1 cellular context compared by ENCODE assay signal in the genomic region with DNA sequence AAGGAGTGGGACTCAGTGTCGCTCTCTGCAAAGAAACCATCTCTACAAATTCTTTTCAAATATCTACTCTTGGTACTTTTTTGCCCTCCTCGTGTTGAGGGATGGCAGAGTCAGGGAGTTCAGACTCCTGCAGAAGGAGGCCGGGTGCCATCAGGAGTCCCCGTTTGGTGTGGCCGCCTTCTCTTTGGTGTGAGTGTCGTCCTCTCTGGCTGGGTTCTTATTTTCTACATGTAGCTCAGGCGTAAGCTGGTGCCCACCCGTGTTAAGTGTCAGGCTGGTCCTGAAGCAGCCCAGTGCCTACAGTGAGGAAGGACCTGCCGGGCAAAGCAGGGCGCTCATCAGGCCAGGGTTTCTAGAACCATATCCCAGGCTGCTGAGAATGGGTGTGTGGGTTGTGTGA.
TF ChIP-seq lines count a peak whose summit lies in the region.

No MANE protein-coding gene starts in this region.

TF ChIP-seq in WTC11, 78 proteins besides CTCF, POLR2A, EP300 and RAD21 (continued from another document):
- TF ChIP-seq ETV6 (CRISPR knock-in tag; IDR thresholded peaks at IDR 0.05) (no peak), SMAD3 (CRISPR knock-in tag; IDR thresholded peaks at IDR 0.05; ENCODE audit: borderline replicate concordance) (no peak), ZNF232 (CRISPR knock-in tag; IDR thresholded peaks at IDR 0.05) (no peak), KAT7 (CRISPR knock-in tag; IDR thresholded peaks at IDR 0.05; ENCODE audit: borderline replicate concordance) (no peak)
- TF ChIP-seq, protein P1, sequence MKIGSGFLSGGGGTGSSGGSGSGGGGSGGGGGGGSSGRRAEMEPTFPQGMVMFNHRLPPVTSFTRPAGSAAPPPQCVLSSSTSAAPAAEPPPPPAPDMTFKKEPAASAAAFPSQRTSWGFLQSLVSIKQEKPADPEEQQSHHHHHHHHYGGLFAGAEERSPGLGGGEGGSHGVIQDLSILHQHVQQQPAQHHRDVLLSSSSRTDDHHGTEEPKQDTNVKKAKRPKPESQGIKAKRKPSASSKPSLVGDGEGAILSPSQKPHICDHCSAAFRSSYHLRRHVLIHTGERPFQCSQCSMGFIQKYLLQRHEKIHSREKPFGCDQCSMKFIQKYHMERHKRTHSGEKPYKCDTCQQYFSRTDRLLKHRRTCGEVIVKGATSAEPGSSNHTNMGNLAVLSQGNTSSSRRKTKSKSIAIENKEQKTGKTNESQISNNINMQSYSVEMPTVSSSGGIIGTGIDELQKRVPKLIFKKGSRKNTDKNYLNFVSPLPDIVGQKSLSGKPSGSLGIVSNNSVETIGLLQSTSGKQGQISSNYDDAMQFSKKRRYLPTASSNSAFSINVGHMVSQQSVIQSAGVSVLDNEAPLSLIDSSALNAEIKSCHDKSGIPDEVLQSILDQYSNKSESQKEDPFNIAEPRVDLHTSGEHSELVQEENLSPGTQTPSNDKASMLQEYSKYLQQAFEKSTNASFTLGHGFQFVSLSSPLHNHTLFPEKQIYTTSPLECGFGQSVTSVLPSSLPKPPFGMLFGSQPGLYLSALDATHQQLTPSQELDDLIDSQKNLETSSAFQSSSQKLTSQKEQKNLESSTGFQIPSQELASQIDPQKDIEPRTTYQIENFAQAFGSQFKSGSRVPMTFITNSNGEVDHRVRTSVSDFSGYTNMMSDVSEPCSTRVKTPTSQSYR (CRISPR knock-in tag; IDR thresholded peaks at IDR 0.05): no peak
- TF ChIP-seq, protein P2, sequence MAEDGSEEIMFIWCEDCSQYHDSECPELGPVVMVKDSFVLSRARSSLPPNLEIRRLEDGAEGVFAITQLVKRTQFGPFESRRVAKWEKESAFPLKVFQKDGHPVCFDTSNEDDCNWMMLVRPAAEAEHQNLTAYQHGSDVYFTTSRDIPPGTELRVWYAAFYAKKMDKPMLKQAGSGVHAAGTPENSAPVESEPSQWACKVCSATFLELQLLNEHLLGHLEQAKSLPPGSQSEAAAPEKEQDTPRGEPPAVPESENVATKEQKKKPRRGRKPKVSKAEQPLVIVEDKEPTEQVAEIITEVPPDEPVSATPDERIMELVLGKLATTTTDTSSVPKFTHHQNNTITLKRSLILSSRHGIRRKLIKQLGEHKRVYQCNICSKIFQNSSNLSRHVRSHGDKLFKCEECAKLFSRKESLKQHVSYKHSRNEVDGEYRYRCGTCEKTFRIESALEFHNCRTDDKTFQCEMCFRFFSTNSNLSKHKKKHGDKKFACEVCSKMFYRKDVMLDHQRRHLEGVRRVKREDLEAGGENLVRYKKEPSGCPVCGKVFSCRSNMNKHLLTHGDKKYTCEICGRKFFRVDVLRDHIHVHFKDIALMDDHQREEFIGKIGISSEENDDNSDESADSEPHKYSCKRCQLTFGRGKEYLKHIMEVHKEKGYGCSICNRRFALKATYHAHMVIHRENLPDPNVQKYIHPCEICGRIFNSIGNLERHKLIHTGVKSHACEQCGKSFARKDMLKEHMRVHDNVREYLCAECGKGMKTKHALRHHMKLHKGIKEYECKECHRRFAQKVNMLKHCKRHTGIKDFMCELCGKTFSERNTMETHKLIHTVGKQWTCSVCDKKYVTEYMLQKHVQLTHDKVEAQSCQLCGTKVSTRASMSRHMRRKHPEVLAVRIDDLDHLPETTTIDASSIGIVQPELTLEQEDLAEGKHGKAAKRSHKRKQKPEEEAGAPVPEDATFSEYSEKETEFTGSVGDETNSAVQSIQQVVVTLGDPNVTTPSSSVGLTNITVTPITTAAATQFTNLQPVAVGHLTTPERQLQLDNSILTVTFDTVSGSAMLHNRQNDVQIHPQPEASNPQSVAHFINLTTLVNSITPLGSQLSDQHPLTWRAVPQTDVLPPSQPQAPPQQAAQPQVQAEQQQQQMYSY (CRISPR knock-in tag; IDR thresholded peaks at IDR 0.05): no peak
- TF ChIP-seq, protein P3, sequence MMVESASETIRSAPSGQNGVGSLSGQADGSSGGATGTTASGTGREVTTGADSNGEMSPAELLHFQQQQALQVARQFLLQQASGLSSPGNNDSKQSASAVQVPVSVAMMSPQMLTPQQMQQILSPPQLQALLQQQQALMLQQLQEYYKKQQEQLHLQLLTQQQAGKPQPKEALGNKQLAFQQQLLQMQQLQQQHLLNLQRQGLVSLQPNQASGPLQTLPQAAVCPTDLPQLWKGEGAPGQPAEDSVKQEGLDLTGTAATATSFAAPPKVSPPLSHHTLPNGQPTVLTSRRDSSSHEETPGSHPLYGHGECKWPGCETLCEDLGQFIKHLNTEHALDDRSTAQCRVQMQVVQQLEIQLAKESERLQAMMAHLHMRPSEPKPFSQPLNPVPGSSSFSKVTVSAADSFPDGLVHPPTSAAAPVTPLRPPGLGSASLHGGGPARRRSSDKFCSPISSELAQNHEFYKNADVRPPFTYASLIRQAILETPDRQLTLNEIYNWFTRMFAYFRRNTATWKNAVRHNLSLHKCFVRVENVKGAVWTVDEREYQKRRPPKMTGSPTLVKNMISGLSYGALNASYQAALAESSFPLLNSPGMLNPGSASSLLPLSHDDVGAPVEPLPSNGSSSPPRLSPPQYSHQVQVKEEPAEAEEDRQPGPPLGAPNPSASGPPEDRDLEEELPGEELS (CRISPR knock-in tag; IDR thresholded peaks at IDR 0.05): no peak
- TF ChIP-seq, protein P4, sequence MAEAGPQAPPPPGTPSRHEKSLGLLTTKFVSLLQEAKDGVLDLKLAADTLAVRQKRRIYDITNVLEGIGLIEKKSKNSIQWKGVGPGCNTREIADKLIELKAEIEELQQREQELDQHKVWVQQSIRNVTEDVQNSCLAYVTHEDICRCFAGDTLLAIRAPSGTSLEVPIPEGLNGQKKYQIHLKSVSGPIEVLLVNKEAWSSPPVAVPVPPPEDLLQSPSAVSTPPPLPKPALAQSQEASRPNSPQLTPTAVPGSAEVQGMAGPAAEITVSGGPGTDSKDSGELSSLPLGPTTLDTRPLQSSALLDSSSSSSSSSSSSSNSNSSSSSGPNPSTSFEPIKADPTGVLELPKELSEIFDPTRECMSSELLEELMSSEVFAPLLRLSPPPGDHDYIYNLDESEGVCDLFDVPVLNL (CRISPR knock-in tag; IDR thresholded peaks at IDR 0.05; ENCODE audit: borderline replicate concordance, low read depth): no peak
